In the genomic region with DNA sequence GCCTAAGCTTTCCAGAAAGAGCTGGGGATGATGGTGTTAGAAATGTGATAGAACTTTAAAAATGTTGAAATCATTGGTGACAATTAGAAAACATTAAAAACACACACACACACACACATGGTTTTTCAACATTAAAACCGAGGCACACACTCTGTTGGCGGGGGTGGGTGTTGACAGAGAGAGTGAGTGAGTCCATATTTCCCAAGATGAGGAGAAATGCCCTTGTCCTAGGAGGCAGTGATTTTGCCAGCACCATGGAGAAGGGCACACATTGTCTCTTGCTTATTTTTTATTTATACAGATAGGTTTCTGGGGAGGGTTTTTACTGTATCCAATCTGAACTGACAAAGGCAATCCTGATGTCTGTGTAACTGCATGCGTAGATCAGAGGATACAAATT, we compare ENCODE assay signal across 26 cellular contexts.
A peak's percentile ranks its signal among the peaks of the same experiment; 100 is the strongest.
DNase-seq lines count a peak whose midpoint lies in the region; ATAC-seq, FAIRE-seq and TF ChIP-seq lines count a peak whose summit lies in the region.
"Had no signal": no experiment of that assay in that cellular context is flagged by ENCODE, and none has a peak within 500 bp of the region (broad histone marks: within the 10 kb centered on the region; RNA-seq: fewer than 3 reads in every experiment).

No MANE protein-coding gene starts in this region.

- H3K4me1 Mint-ChIP-seq in activated naive CD4-positive, alpha-beta T cell treated with anti-CD3 and anti-CD28 coated beads, Interleukin-2, amount 50 U/mL, for 24 hours = peaks cover 15% of the 10 kb centered on the region
- H3K4me1 Mint-ChIP-seq in activated T-helper 2 cell treated with anti-CD3 and anti-CD28 coated beads, Interferon-gamma antibody, Interleukin-2, Interleukin-4, amounts not matched to agents 10 μg/mL and 5 μg/mL and 100 μg/mL, durations not matched to agents 14 hours and 24 hours and 36 hours (ENCODE audit: low read depth) = peaks cover 28% of the 10 kb centered on the region
- H3K4me1 Mint-ChIP-seq in naive thymus-derived CD8-positive, alpha-beta T cell = peaks cover 2 to 11% (median 10%) of the 10 kb centered on the region in 4 donors
- H3K4me1 Mint-ChIP-seq: endodermal cell had no signal

- no peak for DNase-seq in activated naive CD4-positive, alpha-beta T cell treated with Interleukin-2 at 50 U/mL for 16 hours
- peak; percentile 16 for DNase-seq in EH (ENCODE audit: low read depth)
- no peak for DNase-seq in activated T-helper 2 cell treated with anti-CD3 and anti-CD28 coated beads, Interferon-gamma antibody, Interleukin-2, Interleukin-4, amounts not matched to agents 10 μg/mL and 5 μg/mL and 100 μg/mL, durations not matched to agents 14 hours and 24 hours and 36 hours (ENCODE audit: low spot score)
- DNase-seq in osteoblast (ENCODE audit: insufficient read length, low spot score, missing footprints) = peak; percentile 64
- DNase-seq in breast epithelium (ENCODE audit: low spot score in 2 of 2) = no peak
- no peak for DNase-seq in naive thymus-derived CD8-positive, alpha-beta T cell
- no peak for DNase-seq in HepG2 (ENCODE audit: low spot score)
- DNase-seq: activated CD4-positive, alpha-beta memory T cell treated with anti-CD3 and anti-CD28 coated beads, Interleukin-2, amount 10 ng/mL, durations not matched to agents 7 days and 5 days; amniotic stem cell; cortex of kidney; endodermal cell; esophagus squamous epithelium; HFFc6; lower lobe of right lung; NCI-H1105 treated with DMSO at 0.1 percent for 48 hours; NCI-H2081; NCI-H345; NCI-H748 treated with DMSO at 0.1 percent for 48 hours; T-helper 9 cell; trophoblast cell had no signal

- H3K4me1 ChIP-seq in osteoblast (ENCODE audit: insufficient read depth, low read length) (no peaks in the 10 kb centered on the region), breast epithelium (no peaks in the 10 kb centered on the region), HepG2 (ENCODE audit: insufficient read depth, low read length) (no peaks in the 10 kb centered on the region)
- H3K4me1 ChIP-seq: esophagus squamous epithelium, lower lobe of right lung, prostate gland had no signal

- BruUV-seq in HepG2 (replicated peaks; lab: Mats Ljungman, UMichigan) = no TSS peak

- no peak for FAIRE-seq in HepG2 (lab: Jason Lieb, UNC)
- FAIRE-seq: islet of Langerhans had no signal

- TF ChIP-seq RAD21 in HepG2 (CRISPR knock-in tag; IDR thresholded peaks at IDR 0.05) = no peak

- TF ChIP-seq CTCF in osteoblast (IDR thresholded peaks at IDR 0.05; ENCODE audit: extremely low read depth, low read depth, low read length) (no peak), breast epithelium (IDR thresholded peaks at IDR 0.05) (no peak), HepG2 (CRISPR knock-in tag; IDR thresholded peaks at IDR 0.05) (no peak)

- TF ChIP-seq POLR2A in breast epithelium (IDR thresholded peaks at IDR 0.05) (no peak), HepG2 (IDR thresholded peaks at IDR 0.05; ENCODE audit: insufficient read depth in 1 of 2, low read depth in 2 of 2, low read length in 2 of 2) (no peak)

- WGBS in HepG2 (ENCODE audit: low lambda C conversion rate) = 15% methylated on average over 3 of the region's 3 CpGs

- intact Hi-C loops in activated T-helper 2 cell treated with anti-CD3 and anti-CD28 coated beads, Interferon-gamma antibody, Interleukin-2, Interleukin-4, amounts not matched to agents 10 μg/mL and 5 μg/mL and 100 μg/mL, durations not matched to agents 14 hours and 24 hours and 36 hours (cut with micrococcal nuclease) = no loop called here
- intact Hi-C loops in breast epithelium (cut with DNase I; ENCODE audit: low total_unique reads) (no loop called here), HepG2 (cut with micrococcal nuclease; ENCODE audit: unreplicated experiment) (no loop called here)

- ATAC-seq in naive thymus-derived CD8-positive, alpha-beta T cell = no peak
- no peak for ATAC-seq in HepG2
- ATAC-seq: lower lobe of right lung had no signal

- CTCF ChIA-PET in HepG2 (lab: Yijun Ruan, JAX; ENCODE audit: low intra/inter-chr PET ratio, low total read pairs) = no interaction called here

- H4K20me1 ChIP-seq in osteoblast (ENCODE audit: insufficient read depth, low read length) = no peaks in the 10 kb centered on the region
- H4K20me1 ChIP-seq in HepG2 (ENCODE audit: insufficient read depth, low read length) = no peaks in the 10 kb centered on the region

- no peak overlapping the region for H3K4me3 ChIP-seq in osteoblast (ENCODE audit: insufficient read depth, low read length)
- H3K4me3 ChIP-seq in breast epithelium = no peak overlapping the region
- H3K4me3 ChIP-seq in HepG2 (replicated peaks in 1 of 3; ENCODE audit: insufficient read depth in 1 of 3, low read depth in 2 of 3, low read length in 3 of 3) = no peak overlapping the region
- H3K4me3 ChIP-seq: BLaER1 treated with 17β-estradiol and CSF1 and Interleukin-3, amounts not matched to agents 10 nM and 100 nM; esophagus squamous epithelium; lower lobe of right lung; prostate gland had no signal

- H3K27ac ChIP-seq in osteoblast (ENCODE audit: low read depth, low read length) (no peak overlapping the region), breast epithelium (no peak overlapping the region), HepG2 (ENCODE audit: extremely low read length, insufficient read depth, low read length) (no peak overlapping the region)
- H3K27ac ChIP-seq: BLaER1 treated with 17β-estradiol and CSF1 and Interleukin-3, amounts not matched to agents 10 nM and 100 nM; esophagus squamous epithelium; lower lobe of right lung; prostate gland; RWPE1 had no signal

- no peaks in the 10 kb centered on the region for H3K9me3 Mint-ChIP-seq in activated naive CD4-positive, alpha-beta T cell treated with anti-CD3 and anti-CD28 coated beads, Interleukin-2, amount 50 U/mL, for 24 hours
- H3K9me3 Mint-ChIP-seq in activated T-helper 2 cell treated with anti-CD3 and anti-CD28 coated beads, Interferon-gamma antibody, Interleukin-2, Interleukin-4, amounts not matched to agents 10 μg/mL and 5 μg/mL and 100 μg/mL, durations not matched to agents 14 hours and 24 hours and 36 hours = peaks cover 5% of the 10 kb centered on the region
- peaks cover 0 to 1% (median 0%) of the 10 kb centered on the region in 9 donors for H3K9me3 Mint-ChIP-seq in naive thymus-derived CD8-positive, alpha-beta T cell
- H3K9me3 Mint-ChIP-seq: activated CD4-positive, alpha-beta memory T cell treated with anti-CD3 and anti-CD28 coated beads, Interleukin-2, amount 10 ng/mL, durations not matched to agents 7 days and 5 days; IgD-negative memory B cell had no signal

- in situ Hi-C loops in HepG2 (cut with HindIII; ENCODE audit: extremely low pct_ligation_motif_present, low pct_unique_long_range_greater_than_20kb) = no loop called here

- H2AFZ ChIP-seq in osteoblast (ENCODE audit: low read length) (no peak overlapping the region), HepG2 (ENCODE audit: low read length) (no peak overlapping the region)

- H3K9me3 ChIP-seq in osteoblast (ENCODE audit: low read depth, low read length) (no peaks in the 10 kb centered on the region), breast epithelium (no peaks in the 10 kb centered on the region), HepG2 (ENCODE audit: low read length) (no peaks in the 10 kb centered on the region)
- H3K9me3 ChIP-seq: esophagus squamous epithelium, lower lobe of right lung, prostate gland had no signal

- H3K9ac ChIP-seq in HepG2 (ENCODE audit: insufficient read depth, low read depth, low read length) = no peak overlapping the region
- H3K9ac ChIP-seq: BLaER1 treated with 17β-estradiol and CSF1 and Interleukin-3, amounts not matched to agents 10 nM and 100 nM had no signal

- no peaks in the 10 kb centered on the region for H3K79me2 ChIP-seq in osteoblast (ENCODE audit: insufficient read depth, low read length)
- H3K79me2 ChIP-seq in HepG2 (ENCODE audit: insufficient read depth, low read length) = no peaks in the 10 kb centered on the region

- peaks cover 27% of the 10 kb centered on the region for H3K36me3 Mint-ChIP-seq in activated naive CD4-positive, alpha-beta T cell treated with anti-CD3 and anti-CD28 coated beads, Interleukin-2, amount 50 U/mL, for 24 hours
- peaks cover 43% of the 10 kb centered on the region for H3K36me3 Mint-ChIP-seq in activated T-helper 2 cell treated with anti-CD3 and anti-CD28 coated beads, Interferon-gamma antibody, Interleukin-2, Interleukin-4, amounts not matched to agents 10 μg/mL and 5 μg/mL and 100 μg/mL, durations not matched to agents 14 hours and 24 hours and 36 hours (ENCODE audit: low read depth)
- peaks cover 0 to 52% (median 10%) of the 10 kb centered on the region in 3 donors for H3K36me3 Mint-ChIP-seq in naive thymus-derived CD8-positive, alpha-beta T cell

- H3K4me2 ChIP-seq in osteoblast (ENCODE audit: insufficient read depth, low read length) (no peak overlapping the region), HepG2 (ENCODE audit: low read depth, low read length) (no peak overlapping the region)

- H3K27ac Mint-ChIP-seq in activated naive CD4-positive, alpha-beta T cell treated with anti-CD3 and anti-CD28 coated beads, Interleukin-2, amount 50 U/mL, for 24 hours = peak overlapping the region; percentile 61
- H3K27ac Mint-ChIP-seq in activated T-helper 2 cell treated with anti-CD3 and anti-CD28 coated beads, Interferon-gamma antibody, Interleukin-2, Interleukin-4, amounts not matched to agents 10 μg/mL and 5 μg/mL and 100 μg/mL, durations not matched to agents 14 hours and 24 hours and 36 hours = peak overlapping the region; percentile 14
- H3K27ac Mint-ChIP-seq in naive thymus-derived CD8-positive, alpha-beta T cell = peak overlapping the region in 1 of 10 donors; percentile 0
- H3K27ac Mint-ChIP-seq: activated CD4-positive, alpha-beta memory T cell treated with anti-CD3 and anti-CD28 coated beads, Interleukin-2, amount 10 ng/mL, durations not matched to agents 7 days and 5 days; endodermal cell; HFFc6 had no signal

- TF ChIP-seq EP300 in HepG2 (IDR thresholded peaks at IDR 0.05; ENCODE audit: low read depth in 2 of 2, low read length in 2 of 2) (no peak), HepG2 (CRISPR knock-in tag; IDR thresholded peaks at IDR 0.05; ENCODE audit: borderline replicate concordance) (no peak)

- H3K4me3 Mint-ChIP-seq in activated naive CD4-positive, alpha-beta T cell treated with anti-CD3 and anti-CD28 coated beads, Interleukin-2, amount 50 U/mL, for 24 hours = no peak overlapping the region
- H3K4me3 Mint-ChIP-seq in activated T-helper 2 cell treated with anti-CD3 and anti-CD28 coated beads, Interferon-gamma antibody, Interleukin-2, Interleukin-4, amounts not matched to agents 10 μg/mL and 5 μg/mL and 100 μg/mL, durations not matched to agents 14 hours and 24 hours and 36 hours (ENCODE audit: low read depth) = no peak overlapping the region
- no peak overlapping the region for H3K4me3 Mint-ChIP-seq in naive thymus-derived CD8-positive, alpha-beta T cell
- H3K4me3 Mint-ChIP-seq: activated CD4-positive, alpha-beta memory T cell treated with anti-CD3 and anti-CD28 coated beads, Interleukin-2, amount 10 ng/mL, durations not matched to agents 7 days and 5 days; endodermal cell; HFFc6; IgD-negative memory B cell had no signal

- POLR2A ChIA-PET in naive thymus-derived CD8-positive, alpha-beta T cell (lab: Charles Lee) = interaction anchor here (0.7 kb wide), 1 partner anchor 727 kb away, joined by 3 read pairs; no protein-coding TSS in a partner anchor
- POLR2A ChIA-PET in HepG2 (lab: Yijun Ruan, JAX) = no interaction called here

- no peaks in the 10 kb centered on the region for H3K27me3 Mint-ChIP-seq in activated naive CD4-positive, alpha-beta T cell treated with anti-CD3 and anti-CD28 coated beads, Interleukin-2, amount 50 U/mL, for 24 hours
- H3K27me3 Mint-ChIP-seq in activated T-helper 2 cell treated with anti-CD3 and anti-CD28 coated beads, Interferon-gamma antibody, Interleukin-2, Interleukin-4, amounts not matched to agents 10 μg/mL and 5 μg/mL and 100 μg/mL, durations not matched to agents 14 hours and 24 hours and 36 hours (ENCODE audit: low read depth) = no peaks in the 10 kb centered on the region
- no peaks in the 10 kb centered on the region for H3K27me3 Mint-ChIP-seq in naive thymus-derived CD8-positive, alpha-beta T cell
- H3K27me3 Mint-ChIP-seq: activated CD4-positive, alpha-beta memory T cell treated with anti-CD3 and anti-CD28 coated beads, Interleukin-2, amount 10 ng/mL, durations not matched to agents 7 days and 5 days; IgD-negative memory B cell had no signal

- no peaks in the 10 kb centered on the region for H3K27me3 ChIP-seq in osteoblast (ENCODE audit: insufficient read depth, low read length)
- no peaks in the 10 kb centered on the region for H3K27me3 ChIP-seq in breast epithelium
- no peaks in the 10 kb centered on the region for H3K27me3 ChIP-seq in HepG2 (ENCODE audit: control insufficient read depth in 1 of 2, insufficient read depth in 2 of 2, low read length in 2 of 2)
- H3K27me3 ChIP-seq: BLaER1 treated with 17β-estradiol and CSF1 and Interleukin-3, amounts not matched to agents 10 nM and 100 nM; esophagus squamous epithelium had no signal

- H3K36me3 ChIP-seq in osteoblast (ENCODE audit: insufficient read depth, low read length) = no peaks in the 10 kb centered on the region
- no peaks in the 10 kb centered on the region for H3K36me3 ChIP-seq in breast epithelium
- H3K36me3 ChIP-seq in HepG2 (replicated peaks in 1 of 2; ENCODE audit: control insufficient read depth in 1 of 2, insufficient read depth in 2 of 2, low read length in 2 of 2) = no peaks in the 10 kb centered on the region
- H3K36me3 ChIP-seq: esophagus squamous epithelium, lower lobe of right lung, prostate gland had no signal

Comparison
In these comparisons a context has a peak if more than half of its experiments do, and no peak if none do; other contexts are left out.
1. DNase-seq: peak in EH (single experiment) and osteoblast (single experiment); none in activated naive CD4-positive, alpha-beta T cell treated with Interleukin-2 at 50 U/mL for 16 hours (single experiment), activated T-helper 2 cell treated with anti-CD3 and anti-CD28 coated beads, Interferon-gamma antibody, Interleukin-2, Interleukin-4, amounts not matched to agents 10 μg/mL and 5 μg/mL and 100 μg/mL, durations not matched to agents 14 hours and 24 hours and 36 hours (single experiment), breast epithelium (0 of 2), naive thymus-derived CD8-positive, alpha-beta T cell (0 of 10) and HepG2 (single experiment).